ENCODE assay signal across 31 cellular contexts in the genomic region with DNA sequence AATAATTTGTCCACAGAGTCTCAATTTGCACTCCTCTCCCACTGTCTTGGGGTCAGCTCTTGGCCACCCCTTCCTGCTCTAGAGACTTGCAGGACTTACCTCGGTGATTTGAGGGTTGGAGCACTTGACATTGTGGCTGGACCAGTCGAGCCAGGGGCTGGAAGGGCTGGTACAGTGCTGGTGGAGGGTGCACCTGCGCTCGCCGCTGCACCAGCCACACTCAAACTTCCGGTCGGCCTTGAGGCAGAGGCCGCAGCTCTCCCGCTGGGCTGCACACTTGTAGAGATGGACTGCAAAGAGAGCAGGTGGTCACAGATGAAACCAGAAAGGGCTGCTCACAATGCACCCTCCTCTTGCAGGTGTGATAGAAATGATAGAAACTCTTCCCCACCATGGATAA.
"Had no signal": no experiment of that assay in that cellular context is flagged by ENCODE, and none has a peak within 500 bp of the region (broad histone marks: within the 10 kb centered on the region; RNA-seq: fewer than 3 reads in every experiment).

No MANE protein-coding gene starts in this region.

- H3K4me3 Mint-ChIP-seq: activated CD4-positive, alpha-beta memory T cell treated with anti-CD3 and anti-CD28 coated beads for 36 hours; activated naive CD8-positive, alpha-beta T cell treated with anti-CD3 and anti-CD28 coated beads for 36 hours; activated T-cell treated with anti-CD3 and anti-CD28 coated beads, Interleukin-2, amount 50 U/mL, for 4 hours; T-helper 1 cell treated with Interleukin-12 subunit alpha and Interleukin-12 subunit beta and Interleukin-4 antibody, amounts not matched to agents 30 μg/mL and 1 μg/mL, for 36 hours; T-helper 2 cell treated with Interferon-gamma antibody and Interleukin-4, amounts not matched to agents 5 μg/mL and 100 μg/mL, for 36 hours had no signal

- H3K9me3 ChIP-seq: breast epithelium, Peyer's patch, SJSA1, SK-N-SH had no signal

- H3K4me1 ChIP-seq: breast epithelium, Peyer's patch had no signal

- H3K36me3 Mint-ChIP-seq: activated CD4-positive, alpha-beta memory T cell treated with anti-CD3 and anti-CD28 coated beads for 36 hours; activated naive CD8-positive, alpha-beta T cell treated with anti-CD3 and anti-CD28 coated beads for 36 hours had no signal

- H3K4me3 ChIP-seq: breast epithelium, Peyer's patch, SJSA1 had no signal

- DNase-seq: activated CD4-positive, alpha-beta memory T cell treated with anti-CD3 and anti-CD28 coated beads for 36 hours; activated CD4-positive, alpha-beta T cell treated with anti-CD3 and anti-CD28 coated beads for 4 hours; activated CD4-positive, alpha-beta T cell treated with anti-CD3 and anti-CD28 coated beads, Interleukin-2, amount 50 U/mL, for 1 hour; activated CD8-positive, alpha-beta memory T cell treated with anti-CD3 and anti-CD28 coated beads, Interleukin-2, amount 50 U/mL, for 4 hours; activated effector memory CD4-positive, alpha-beta T cell treated with Interleukin-2 at 50 U/mL for 16 hours; activated naive CD4-positive, alpha-beta T cell treated with anti-CD3 and anti-CD28 coated beads, Interleukin-2, amount 50 U/mL, for 16 hours; activated naive CD8-positive, alpha-beta T cell treated with anti-CD3 and anti-CD28 coated beads for 36 hours; activated T-cell treated with anti-CD3 and anti-CD28 coated beads for 4 hours; activated T-cell treated with anti-CD3 and anti-CD28 coated beads, Interleukin-2, amount 50 U/mL, for 4 hours; amniotic stem cell; aorta; Karpas-422; KBM-7; NCI-H1105; NCI-H1436 treated with DMSO at 0.1 percent for 48 hours; NCI-H187 treated with DMSO at 0.1 percent for 48 hours; NCI-H2081; NCI-H2171 treated with DMSO at 0.1 percent for 48 hours; NCI-H2227 treated with DMSO at 0.1 percent for 48 hours; NCI-H524 treated with DMSO at 0.1 percent for 48 hours; NK-92 treated with Interleukin-12 subunit alpha and Interleukin-12 subunit beta, amount 100 ng/mL, for 24 hours; PC-3; Peyer's patch; RPMI8226; SHP77 treated with DMSO at 0.1 percent for 48 hours; SK-N-SH had no signal

- H3K4me1 Mint-ChIP-seq: activated naive CD8-positive, alpha-beta T cell treated with anti-CD3 and anti-CD28 coated beads for 36 hours had no signal

- H3K27me3 Mint-ChIP-seq: activated naive CD8-positive, alpha-beta T cell treated with anti-CD3 and anti-CD28 coated beads for 36 hours had no signal

- H3K27ac ChIP-seq: breast epithelium, Peyer's patch, SJSA1 had no signal

- ATAC-seq: activated CD4-positive, CD25-positive, alpha-beta regulatory T cell treated with anti-CD3 and anti-CD28 coated beads, Interleukin-2, amount 50 U/mL, for 24 hours; activated T-cell treated with anti-CD3 and anti-CD28 coated beads, Interleukin-2, amount 50 U/mL, for 4 hours; PC-3 had no signal

- H3K9me3 Mint-ChIP-seq: activated CD4-positive, alpha-beta memory T cell treated with anti-CD3 and anti-CD28 coated beads for 36 hours; activated naive CD8-positive, alpha-beta T cell treated with anti-CD3 and anti-CD28 coated beads for 36 hours; activated T-cell treated with anti-CD3 and anti-CD28 coated beads, Interleukin-2, amount 50 U/mL, for 4 hours; T-helper 1 cell treated with Interleukin-12 subunit alpha and Interleukin-12 subunit beta and Interleukin-4 antibody, amounts not matched to agents 30 μg/mL and 1 μg/mL, for 36 hours; T-helper 2 cell treated with Interferon-gamma antibody and Interleukin-4, amounts not matched to agents 5 μg/mL and 100 μg/mL, for 36 hours had no signal

- H3K27me3 ChIP-seq: breast epithelium, Peyer's patch, SJSA1 had no signal

- H3K27ac Mint-ChIP-seq: activated CD4-positive, alpha-beta memory T cell treated with anti-CD3 and anti-CD28 coated beads for 36 hours; activated naive CD8-positive, alpha-beta T cell treated with anti-CD3 and anti-CD28 coated beads for 36 hours; T-helper 1 cell treated with Interleukin-12 subunit alpha and Interleukin-12 subunit beta and Interleukin-4 antibody, amounts not matched to agents 30 μg/mL and 1 μg/mL, for 36 hours; T-helper 2 cell treated with Interferon-gamma antibody and Interleukin-4, amounts not matched to agents 5 μg/mL and 100 μg/mL, for 36 hours had no signal
